Comparison of ENCODE assay signal across 17 cellular contexts in genomic region chr19:34596115-34596514, GRCh38.
DNase-seq lines count a peak whose midpoint lies in the region; ATAC-seq and TF ChIP-seq lines count a peak whose summit lies in the region.
"Had no signal": no experiment of that assay in that cellular context is flagged by ENCODE, and none has a peak within 500 bp of the region (broad histone marks: within the 10 kb centered on the region; RNA-seq: fewer than 3 reads in every experiment).

No MANE protein-coding gene starts in this region.

- H3K27ac ChIP-seq in HEK293 (ENCODE audit: extremely low read depth, low read depth, low read length) (no peak overlapping the region), breast epithelium (no peak overlapping the region)
- H3K27ac ChIP-seq: BLaER1 had no signal

- intact Hi-C loops in activated T-helper 1 cell treated with anti-CD3 and anti-CD28 coated beads, Interleukin-12 subunit alpha, Interleukin-12 subunit beta, Interleukin-2, Interleukin-4 antibody, amounts not matched to agents 30 ng/mL and 10 ng/mL and 1 ng/mL, durations not matched to agents 14 hours and 24 hours and 36 hours (cut with micrococcal nuclease): no loop called here
- intact Hi-C loops in breast epithelium (cut with DNase I; ENCODE audit: low total_unique reads): no loop called here

- no peaks in the 10 kb centered on the region for H3K4me1 Mint-ChIP-seq in activated T-helper 1 cell treated with anti-CD3 and anti-CD28 coated beads, Interleukin-12 subunit alpha, Interleukin-12 subunit beta, Interleukin-2, Interleukin-4 antibody, amounts not matched to agents 30 ng/mL and 10 ng/mL and 1 ng/mL, durations not matched to agents 14 hours and 24 hours and 36 hours (ENCODE audit: low read depth)
- H3K4me1 Mint-ChIP-seq in stimulated activated effector memory CD8-positive, alpha-beta T cell treated with anti-CD3 and anti-CD28 coated beads, Interleukin-12 subunit alpha, Interleukin-12 subunit beta, amount 100 ng/mL, for 72 hours: peaks cover 5% of the 10 kb centered on the region
- peaks cover 0 to 5% of the 10 kb centered on the region in 2 donors for H3K4me1 Mint-ChIP-seq in natural killer cell treated with Interleukin-12 subunit alpha and Interleukin-12 subunit beta and Interleukin-15 and Interleukin-18, amount 100 ng/mL, for 72 hours (ENCODE audit: low read depth in 2 of 2)
- H3K4me1 Mint-ChIP-seq: CD14-positive monocyte; CD4-positive, alpha-beta memory T cell had no signal

- no peaks in the 10 kb centered on the region for H3K27me3 ChIP-seq in breast epithelium
- H3K27me3 ChIP-seq: BLaER1 had no signal

- no peaks in the 10 kb centered on the region for H3K4me1 ChIP-seq in HEK293 (ENCODE audit: control insufficient read depth, insufficient read depth, low read length)
- H3K4me1 ChIP-seq in breast epithelium: no peaks in the 10 kb centered on the region

- TF ChIP-seq CTCF in HEK293 (tag by site-specific recombination; IDR thresholded peaks at IDR 0.05) (no peak), breast epithelium (IDR thresholded peaks at IDR 0.05) (no peak)

- H3K4me3 Mint-ChIP-seq in activated T-helper 1 cell treated with anti-CD3 and anti-CD28 coated beads, Interleukin-12 subunit alpha, Interleukin-12 subunit beta, Interleukin-2, Interleukin-4 antibody, amounts not matched to agents 30 ng/mL and 10 ng/mL and 1 ng/mL, durations not matched to agents 14 hours and 24 hours and 36 hours: no peak overlapping the region
- no peak overlapping the region for H3K4me3 Mint-ChIP-seq in stimulated activated effector memory CD8-positive, alpha-beta T cell treated with anti-CD3 and anti-CD28 coated beads, Interleukin-12 subunit alpha, Interleukin-12 subunit beta, amount 100 ng/mL, for 72 hours
- no peak overlapping the region for H3K4me3 Mint-ChIP-seq in natural killer cell treated with Interleukin-12 subunit alpha and Interleukin-12 subunit beta and Interleukin-15 and Interleukin-18, amount 100 ng/mL, for 72 hours
- H3K4me3 Mint-ChIP-seq: CD14-positive monocyte; CD4-positive, alpha-beta memory T cell had no signal

- H3K36me3 Mint-ChIP-seq in activated T-helper 1 cell treated with anti-CD3 and anti-CD28 coated beads, Interleukin-12 subunit alpha, Interleukin-12 subunit beta, Interleukin-2, Interleukin-4 antibody, amounts not matched to agents 30 ng/mL and 10 ng/mL and 1 ng/mL, durations not matched to agents 14 hours and 24 hours and 36 hours (ENCODE audit: low read depth): no peaks in the 10 kb centered on the region
- no peaks in the 10 kb centered on the region for H3K36me3 Mint-ChIP-seq in stimulated activated effector memory CD8-positive, alpha-beta T cell treated with anti-CD3 and anti-CD28 coated beads, Interleukin-12 subunit alpha, Interleukin-12 subunit beta, amount 100 ng/mL, for 72 hours
- H3K36me3 Mint-ChIP-seq in natural killer cell treated with Interleukin-12 subunit alpha and Interleukin-12 subunit beta and Interleukin-15 and Interleukin-18, amount 100 ng/mL, for 72 hours: no peaks in the 10 kb centered on the region
- H3K36me3 Mint-ChIP-seq: CD14-positive monocyte had no signal

- no peaks in the 10 kb centered on the region for H3K27me3 Mint-ChIP-seq in activated T-helper 1 cell treated with anti-CD3 and anti-CD28 coated beads, Interleukin-12 subunit alpha, Interleukin-12 subunit beta, Interleukin-2, Interleukin-4 antibody, amounts not matched to agents 30 ng/mL and 10 ng/mL and 1 ng/mL, durations not matched to agents 14 hours and 24 hours and 36 hours (ENCODE audit: insufficient read depth)
- no peaks in the 10 kb centered on the region for H3K27me3 Mint-ChIP-seq in natural killer cell treated with Interleukin-12 subunit alpha and Interleukin-12 subunit beta and Interleukin-15 and Interleukin-18, amount 100 ng/mL, for 72 hours
- H3K27me3 Mint-ChIP-seq: CD4-positive, alpha-beta memory T cell had no signal

- peak overlapping the region; percentile 2 for H3K27ac Mint-ChIP-seq in activated T-helper 1 cell treated with anti-CD3 and anti-CD28 coated beads, Interleukin-12 subunit alpha, Interleukin-12 subunit beta, Interleukin-2, Interleukin-4 antibody, amounts not matched to agents 30 ng/mL and 10 ng/mL and 1 ng/mL, durations not matched to agents 14 hours and 24 hours and 36 hours
- H3K27ac Mint-ChIP-seq in stimulated activated effector memory CD8-positive, alpha-beta T cell treated with anti-CD3 and anti-CD28 coated beads, Interleukin-12 subunit alpha, Interleukin-12 subunit beta, amount 100 ng/mL, for 72 hours: peak overlapping the region; percentile 13
- no peak overlapping the region for H3K27ac Mint-ChIP-seq in natural killer cell treated with Interleukin-12 subunit alpha and Interleukin-12 subunit beta and Interleukin-15 and Interleukin-18, amount 100 ng/mL, for 72 hours
- H3K27ac Mint-ChIP-seq: CD14-positive monocyte; CD4-positive, alpha-beta memory T cell had no signal

- no peak for ATAC-seq in stimulated activated effector memory CD8-positive, alpha-beta T cell treated with anti-CD3 and anti-CD28 coated beads, Interleukin-12 subunit alpha, Interleukin-12 subunit beta, amount 100 ng/mL, for 72 hours
- no peak for ATAC-seq in natural killer cell treated with Interleukin-12 subunit alpha and Interleukin-12 subunit beta and Interleukin-15 and Interleukin-18, amount 100 ng/mL, for 72 hours
- ATAC-seq: HCT116 had no signal

- CTCF ChIA-PET in HEK293 (lab: Yijun Ruan, JAX): interaction anchor here (0.8 kb wide), 1 partner anchor 43 kb away, joined by 3 read pairs; no protein-coding TSS in a partner anchor

- H3K9me3 Mint-ChIP-seq in activated T-helper 1 cell treated with anti-CD3 and anti-CD28 coated beads, Interleukin-12 subunit alpha, Interleukin-12 subunit beta, Interleukin-2, Interleukin-4 antibody, amounts not matched to agents 30 ng/mL and 10 ng/mL and 1 ng/mL, durations not matched to agents 14 hours and 24 hours and 36 hours: peaks cover 10% of the 10 kb centered on the region
- peaks cover 13% of the 10 kb centered on the region for H3K9me3 Mint-ChIP-seq in stimulated activated effector memory CD8-positive, alpha-beta T cell treated with anti-CD3 and anti-CD28 coated beads, Interleukin-12 subunit alpha, Interleukin-12 subunit beta, amount 100 ng/mL, for 72 hours
- H3K9me3 Mint-ChIP-seq in natural killer cell treated with Interleukin-12 subunit alpha and Interleukin-12 subunit beta and Interleukin-15 and Interleukin-18, amount 100 ng/mL, for 72 hours: no peaks in the 10 kb centered on the region

- TF ChIP-seq POLR2A in breast epithelium (IDR thresholded peaks at IDR 0.05): no peak

- H3K4me3 ChIP-seq in HEK293 (ENCODE audit: low read depth, low read length) (no peak overlapping the region), breast epithelium (no peak overlapping the region)
- H3K4me3 ChIP-seq: BLaER1 had no signal

- DNase-seq in activated T-helper 1 cell treated with anti-CD3 and anti-CD28 coated beads, Interleukin-12 subunit alpha, Interleukin-12 subunit beta, Interleukin-2, Interleukin-4 antibody, amounts not matched to agents 30 ng/mL and 10 ng/mL and 1 ng/mL, durations not matched to agents 14 hours and 24 hours and 36 hours (ENCODE audit: low spot score): no peak
- DNase-seq in mesenteric fat pad (ENCODE audit: low spot score) (peak; percentile 88), breast epithelium (ENCODE audit: low spot score in 2 of 2) (no peak), NCI-H510A (lab: John Stamatoyannopoulos, UW) (no peak)
- DNase-seq in stimulated activated effector memory CD8-positive, alpha-beta T cell treated with anti-CD3 and anti-CD28 coated beads, Interleukin-12 subunit alpha, Interleukin-12 subunit beta, amount 100 ng/mL, for 72 hours (ENCODE audit: low spot score in 2 of 2): no peak
- no peak for DNase-seq in natural killer cell treated with Interleukin-12 subunit alpha and Interleukin-12 subunit beta and Interleukin-15 and Interleukin-18, amount 100 ng/mL, for 72 hours (ENCODE audit: low spot score)
- DNase-seq: 8988T; CD4-positive, alpha-beta memory T cell; DMS153; DMS79; GDM1; GOT3; H7 had no signal

- POLR2A ChIA-PET in HEK293 (lab: Yijun Ruan, JAX): no interaction called here

- H3K36me3 ChIP-seq in HEK293 (ENCODE audit: control insufficient read depth in 2 of 2, insufficient read depth in 1 of 2, low read length in 2 of 2) (no peaks in the 10 kb centered on the region), breast epithelium (no peaks in the 10 kb centered on the region)
- H3K36me3 ChIP-seq: BLaER1 had no signal

- H3K9me3 ChIP-seq in HEK293 (ENCODE audit: control insufficient read depth, insufficient read depth, low read depth, low read length): no peaks in the 10 kb centered on the region
- peaks cover 0 to 3% of the 10 kb centered on the region in 2 donors for H3K9me3 ChIP-seq in breast epithelium
- H3K9me3 ChIP-seq: BLaER1 had no signal

TF ChIP-seq in HEK293, 187 proteins besides CTCF, POLR2A, EP300 and RAD21:
- TF ChIP-seq ZNF202 (tag by site-specific recombination; IDR thresholded peaks at IDR 0.05; ENCODE audit: borderline replicate concordance) (no peak), SCRT2 (tag by site-specific recombination; IDR thresholded peaks at IDR 0.05) (peak; percentile 40; the same call in 1 of the 2 replicates)
TF ChIP-seq in HEK293: peak in this region for 1.

Comparison
In these comparisons a context has a peak if more than half of its experiments do, and no peak if none do; other contexts are left out.
1. H3K27ac Mint-ChIP-seq: peak in activated T-helper 1 cell treated with anti-CD3 and anti-CD28 coated beads, Interleukin-12 subunit alpha, Interleukin-12 subunit beta, Interleukin-2, Interleukin-4 antibody, amounts not matched to agents 30 ng/mL and 10 ng/mL and 1 ng/mL, durations not matched to agents 14 hours and 24 hours and 36 hours (single experiment) and stimulated activated effector memory CD8-positive, alpha-beta T cell treated with anti-CD3 and anti-CD28 coated beads, Interleukin-12 subunit alpha, Interleukin-12 subunit beta, amount 100 ng/mL, for 72 hours (single experiment); none in natural killer cell treated with Interleukin-12 subunit alpha and Interleukin-12 subunit beta and Interleukin-15 and Interleukin-18, amount 100 ng/mL, for 72 hours (0 of 2).